ENCODE assay signal across 23 cellular contexts in genomic region chr14:35704793-35705493, GRCh38.
"Had no signal": no experiment of that assay in that cellular context is flagged by ENCODE, and none has a peak within 500 bp of the region (broad histone marks: within the 10 kb centered on the region; RNA-seq: fewer than 3 reads in every experiment).

No MANE protein-coding gene starts in this region.

- DNase-seq: activated CD4-positive, alpha-beta T cell treated with anti-CD3 and anti-CD28 coated beads, Interleukin-2, amount 50 U/mL, for 1 hour; activated CD4-positive, CD25-positive, alpha-beta regulatory T cell; activated gamma-delta T cell treated with Interleukin-2 at 50 U/mL for 16 hours; activated T-cell treated with anti-CD3 and anti-CD28 coated beads for 4 hours; activated T-cell treated with anti-CD3 and anti-CD28 coated beads, Interleukin-2, amount 50 U/mL, for 48 hours; MG63; NCI-H1105; NCI-H1436; NCI-H1694 treated with DMSO at 0.1 percent for 48 hours; NCI-H2029 treated with DMSO at 0.1 percent for 48 hours; NCI-H345; NCI-H510A; NCI-H526 treated with DMSO at 0.1 percent for 48 hours; NCI-H82; RPMI8226; T-cell; T-helper 2 cell; T1000 had no signal

- ATAC-seq: Right ventricle myocardium inferior, T-cell had no signal

- H3K4me1 Mint-ChIP-seq: T-cell had no signal

- H3K27me3 ChIP-seq: MG63 had no signal

- H3K36me3 ChIP-seq: MG63 had no signal

- H3K4me3 ChIP-seq: MG63, SK-N-MC had no signal

- H3K27ac Mint-ChIP-seq: activated naive CD8-positive, alpha-beta T cell; activated T-helper 2 cell treated with anti-CD3 and anti-CD28 coated beads, Interferon-gamma antibody, Interleukin-2, Interleukin-4, amounts not matched to agents 10 μg/mL and 5 μg/mL and 100 μg/mL, durations not matched to agents 14 hours and 24 hours and 36 hours; T-cell had no signal

- H3K4me3 Mint-ChIP-seq: activated naive CD8-positive, alpha-beta T cell; T-cell had no signal

- H3K9me3 Mint-ChIP-seq: activated T-helper 2 cell treated with anti-CD3 and anti-CD28 coated beads, Interferon-gamma antibody, Interleukin-2, Interleukin-4, amounts not matched to agents 10 μg/mL and 5 μg/mL and 100 μg/mL, durations not matched to agents 14 hours and 24 hours and 36 hours; T-cell had no signal

- H3K9me3 ChIP-seq: MG63 had no signal

- H3K27ac ChIP-seq: SK-N-MC, VCaP had no signal

- H3K27me3 Mint-ChIP-seq: activated naive CD8-positive, alpha-beta T cell; T-cell had no signal
